7 cellular contexts compared by ENCODE assay signal in genomic region chr1:14968251-14968812, GRCh38.
DNase-seq lines count a peak whose midpoint lies in the region; ATAC-seq and TF ChIP-seq lines count a peak whose summit lies in the region.

No MANE protein-coding gene starts in this region.

- H3K4me1 ChIP-seq in right lobe of liver: no peaks in the 10 kb centered on the region
- peaks cover 0 to 20% of the 10 kb centered on the region in 2 donors for H3K4me1 ChIP-seq in thyroid gland

- H3K4me3 Mint-ChIP-seq in activated T-helper 1 cell treated with anti-CD3 and anti-CD28 coated beads, Interleukin-12 subunit alpha, Interleukin-12 subunit beta, Interleukin-2, Interleukin-4 antibody, amounts not matched to agents 30 ng/mL and 10 ng/mL and 1 ng/mL, durations not matched to agents 14 hours and 24 hours and 36 hours: no peak overlapping the region

- ATAC-seq in right lobe of liver (peak; percentile 61 to 82 (median 77)), HG02884 (IDR thresholded peaks at IDR 0.05; ENCODE audit: unreplicated experiment) (no peak), GM18861 (IDR thresholded peaks at IDR 0.05; ENCODE audit: unreplicated experiment) (no peak)

- DNase-seq in MV-4-11 (lab: John Stamatoyannopoulos, UW) (peak; percentile 15), dermis microvascular lymphatic vessel endothelial cell (ENCODE audit: low read depth in 2 of 2) (peak; percentile 15 to 58), right lobe of liver (no peak), thyroid gland (peak in 1 of 2 donors; percentile 18)
- DNase-seq in activated T-helper 1 cell treated with anti-CD3 and anti-CD28 coated beads, Interleukin-12 subunit alpha, Interleukin-12 subunit beta, Interleukin-2, Interleukin-4 antibody, amounts not matched to agents 30 ng/mL and 10 ng/mL and 1 ng/mL, durations not matched to agents 14 hours and 24 hours and 36 hours (ENCODE audit: low spot score): no peak

- TF ChIP-seq CTCF in right lobe of liver (IDR thresholded peaks at IDR 0.05) (no peak), thyroid gland (IDR thresholded peaks at IDR 0.05) (no peak)

- H3K9me3 ChIP-seq in right lobe of liver: no peaks in the 10 kb centered on the region
- no peaks in the 10 kb centered on the region for H3K9me3 ChIP-seq in thyroid gland

- no peaks in the 10 kb centered on the region for H3K36me3 Mint-ChIP-seq in activated T-helper 1 cell treated with anti-CD3 and anti-CD28 coated beads, Interleukin-12 subunit alpha, Interleukin-12 subunit beta, Interleukin-2, Interleukin-4 antibody, amounts not matched to agents 30 ng/mL and 10 ng/mL and 1 ng/mL, durations not matched to agents 14 hours and 24 hours and 36 hours (ENCODE audit: low read depth)

- H3K27ac ChIP-seq in right lobe of liver (no peak overlapping the region), thyroid gland (peak overlapping the region in 2 of 3 donors; percentile 31 to 48)

- TF ChIP-seq POLR2A in right lobe of liver (IDR thresholded peaks at IDR 0.05) (no peak), thyroid gland (IDR thresholded peaks at IDR 0.05) (no peak)

- intact Hi-C loops in right lobe of liver (cut with DNase I): no loop called here
- intact Hi-C loops in thyroid gland (cut with DNase I): no loop called here
- intact Hi-C loops in activated T-helper 1 cell treated with anti-CD3 and anti-CD28 coated beads, Interleukin-12 subunit alpha, Interleukin-12 subunit beta, Interleukin-2, Interleukin-4 antibody, amounts not matched to agents 30 ng/mL and 10 ng/mL and 1 ng/mL, durations not matched to agents 14 hours and 24 hours and 36 hours (cut with micrococcal nuclease): no loop called here

- H3K4me3 ChIP-seq in right lobe of liver: no peak overlapping the region
- no peak overlapping the region for H3K4me3 ChIP-seq in thyroid gland (replicated peaks in 1 of 3)

- no peaks in the 10 kb centered on the region for H3K36me3 ChIP-seq in right lobe of liver
- H3K36me3 ChIP-seq in thyroid gland: no peaks in the 10 kb centered on the region

- peaks cover 13% of the 10 kb centered on the region for H3K4me1 Mint-ChIP-seq in activated T-helper 1 cell treated with anti-CD3 and anti-CD28 coated beads, Interleukin-12 subunit alpha, Interleukin-12 subunit beta, Interleukin-2, Interleukin-4 antibody, amounts not matched to agents 30 ng/mL and 10 ng/mL and 1 ng/mL, durations not matched to agents 14 hours and 24 hours and 36 hours (ENCODE audit: low read depth)

- peaks cover 3% of the 10 kb centered on the region for H3K27me3 Mint-ChIP-seq in activated T-helper 1 cell treated with anti-CD3 and anti-CD28 coated beads, Interleukin-12 subunit alpha, Interleukin-12 subunit beta, Interleukin-2, Interleukin-4 antibody, amounts not matched to agents 30 ng/mL and 10 ng/mL and 1 ng/mL, durations not matched to agents 14 hours and 24 hours and 36 hours (ENCODE audit: insufficient read depth)

- H3K9me3 Mint-ChIP-seq in activated T-helper 1 cell treated with anti-CD3 and anti-CD28 coated beads, Interleukin-12 subunit alpha, Interleukin-12 subunit beta, Interleukin-2, Interleukin-4 antibody, amounts not matched to agents 30 ng/mL and 10 ng/mL and 1 ng/mL, durations not matched to agents 14 hours and 24 hours and 36 hours: peaks cover 4% of the 10 kb centered on the region

- WGBS in right lobe of liver (ENCODE audit: insufficient coverage, low coverage, low lambda C conversion rate, missing lambda C conversion rate): 46% methylated on average over 7 of the region's 14 CpGs
- 66 to 76% methylated on average over 14 of the region's 14 CpGs for WGBS in thyroid gland, 2 donors

- H3K27me3 ChIP-seq in right lobe of liver (no peaks in the 10 kb centered on the region), thyroid gland (no peaks in the 10 kb centered on the region)

- H3K27ac Mint-ChIP-seq in activated T-helper 1 cell treated with anti-CD3 and anti-CD28 coated beads, Interleukin-12 subunit alpha, Interleukin-12 subunit beta, Interleukin-2, Interleukin-4 antibody, amounts not matched to agents 30 ng/mL and 10 ng/mL and 1 ng/mL, durations not matched to agents 14 hours and 24 hours and 36 hours: no peak overlapping the region

Comparison
In these comparisons a context has a peak if more than half of its experiments do, and no peak if none do; other contexts are left out.
1. DNase-seq: peak in MV-4-11 (single experiment) and dermis microvascular lymphatic vessel endothelial cell (2 of 2); none in right lobe of liver (0 of 3) and activated T-helper 1 cell treated with anti-CD3 and anti-CD28 coated beads, Interleukin-12 subunit alpha, Interleukin-12 subunit beta, Interleukin-2, Interleukin-4 antibody, amounts not matched to agents 30 ng/mL and 10 ng/mL and 1 ng/mL, durations not matched to agents 14 hours and 24 hours and 36 hours (single experiment).
2. ATAC-seq: peak in right lobe of liver (4 of 4); none in HG02884 (single experiment) and GM18861 (single experiment).
3. H3K27ac ChIP-seq: peak in thyroid gland (2 of 3); none in right lobe of liver (0 of 3).